Comparison of ENCODE assay signal across 18 cellular contexts in the genomic region with DNA sequence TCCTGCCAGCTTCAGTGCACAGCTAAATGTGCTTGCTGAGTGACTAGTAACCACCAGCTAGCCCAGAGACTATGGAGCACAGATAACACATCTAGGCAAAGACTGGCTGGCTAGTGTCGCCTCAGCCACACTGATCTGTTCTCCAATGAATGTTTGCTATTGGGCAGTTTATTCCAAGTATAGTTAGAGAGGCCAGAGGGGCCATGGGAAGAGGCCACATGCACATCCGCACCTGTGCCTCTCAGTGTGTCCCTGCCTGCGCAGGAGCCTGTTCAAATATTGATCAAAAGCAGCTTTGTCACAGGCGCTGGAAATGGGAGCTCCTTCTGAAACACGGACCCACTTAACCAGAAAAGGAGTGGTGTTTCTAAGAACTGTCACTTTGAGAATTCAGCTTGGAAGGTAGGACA. TPM values are rescaled to one million over a fixed set of nuclear protein-coding genes. Genes with fewer than 3 reads are reported as not detected.
A peak's percentile ranks its signal among the peaks of the same experiment; 100 is the strongest.
DNase-seq lines count a peak whose midpoint lies in the region; ATAC-seq and TF ChIP-seq lines count a peak whose summit lies in the region.
"Had no signal": no experiment of that assay in that cellular context is flagged by ENCODE, and none has a peak within 500 bp of the region (broad histone marks: within the 10 kb centered on the region; RNA-seq: fewer than 3 reads in every experiment).

No MANE protein-coding gene starts in this region.

- intact Hi-C loops in CD4-positive, alpha-beta T cell (cut with DNase I, micrococcal nuclease): loop anchor here in 1 of 2 experiments (10.0 kb wide), 1 partner anchor 87 kb away; no protein-coding TSS in a partner anchor

- TF ChIP-seq CTCF in CD4-positive, alpha-beta T cell (IDR thresholded peaks at IDR 0.05): no peak
- TF ChIP-seq CTCF in hepatocyte (IDR thresholded peaks at IDR 0.05; ENCODE audit: poor library complexity): no peak

- no peaks in the 10 kb centered on the region for H3K9me2 ChIP-seq in hepatocyte (replicated peaks; ENCODE audit: insufficient read depth)

- 74% methylated on average over 5 of the region's 5 CpGs for WGBS in hepatocyte (ENCODE audit: low lambda C conversion rate, missing lambda C conversion rate)

- CTCF ChIA-PET in CD4-positive, alpha-beta T cell (lab: Charles Lee): interaction anchor here (2.0 kb wide), 1 partner anchor 183 kb away, joined by 6 read pairs; no protein-coding TSS in a partner anchor

- no peak overlapping the region for H3K27ac ChIP-seq in CD4-positive, alpha-beta T cell (ENCODE audit: low read depth, low read length)
- H3K27ac ChIP-seq in hepatocyte: peak overlapping the region; percentile 37
- H3K27ac ChIP-seq: prostate gland, spleen, tibial nerve had no signal

- no peaks in the 10 kb centered on the region for H3K9me3 ChIP-seq in CD4-positive, alpha-beta T cell (ENCODE audit: control insufficient read depth, low read length)
- no peaks in the 10 kb centered on the region for H3K9me3 ChIP-seq in hepatocyte (ENCODE audit: low read depth)
- H3K9me3 ChIP-seq: prostate gland, spleen, tibial nerve had no signal

- no peak for DNase-seq in CD4-positive, alpha-beta T cell
- peak; percentile 28 for DNase-seq in DMS153 treated with DMSO at 0.1 percent for 48 hours (lab: John Stamatoyannopoulos, UW; ENCODE audit: unreplicated experiment)
- DNase-seq in NCI-H774 (lab: John Stamatoyannopoulos, UW): peak; percentile 73
- DNase-seq in hepatocyte (ENCODE audit: low spot score): no peak
- no peak for DNase-seq in AG08396 (ENCODE audit: low spot score)
- no peak for DNase-seq in SKM-1 treated with dmso at 0.1 percent for 144 hours (lab: John Stamatoyannopoulos, UW; ENCODE audit: unreplicated experiment)
- DNase-seq in dedifferentiated amniotic fluid mesenchymal stem cell (ENCODE audit: extremely low spot score): no peak
- DNase-seq: activated effector memory CD4-positive, alpha-beta T cell treated with anti-CD3 and anti-CD28 coated beads, Interleukin-2, amount 50 U/mL, for 16 hours; DMS79 treated with DMSO at 0.1 percent for 48 hours; naive B cell; NCI-H1048; spleen; stimulated activated naive B cell treated with anti-CD40 and anti-IgM and Interleukin-4, amounts not matched to agents 10 μg/mL and 1 μg/mL and 100 μg/mL, for 72 hours had no signal

- H3K79me2 ChIP-seq in hepatocyte: no peaks in the 10 kb centered on the region

- H3K9me3 Mint-ChIP-seq in CD4-positive, alpha-beta T cell: no peaks in the 10 kb centered on the region
- H3K9me3 Mint-ChIP-seq: naive B cell; stimulated activated naive B cell treated with anti-CD40 and anti-IgM and Interleukin-4, amounts not matched to agents 10 μg/mL and 1 μg/mL and 100 μg/mL, for 72 hours had no signal

- no peaks in the 10 kb centered on the region for H3K27me3 Mint-ChIP-seq in CD4-positive, alpha-beta T cell
- H3K27me3 Mint-ChIP-seq: B cell had no signal

- H4K20me1 ChIP-seq in hepatocyte (ENCODE audit: insufficient read depth, poor library complexity, severe bottlenecking): no peaks in the 10 kb centered on the region

- H3K4me3 Mint-ChIP-seq in CD4-positive, alpha-beta T cell: peak overlapping the region; percentile 30
- H3K4me3 Mint-ChIP-seq: B cell; naive B cell; stimulated activated naive B cell treated with anti-CD40 and anti-IgM and Interleukin-4, amounts not matched to agents 10 μg/mL and 1 μg/mL and 100 μg/mL, for 72 hours had no signal

- peaks cover 31% of the 10 kb centered on the region for H3K4me1 ChIP-seq in hepatocyte (ENCODE audit: insufficient read depth)
- H3K4me1 ChIP-seq: tibial nerve had no signal

- no peak for ATAC-seq in CD4-positive, alpha-beta T cell (ENCODE audit: poor library complexity)
- ATAC-seq in GM18861 (IDR thresholded peaks at IDR 0.05; ENCODE audit: unreplicated experiment): no peak
- ATAC-seq: stimulated activated naive B cell treated with anti-CD40 and anti-IgM and Interleukin-4, amounts not matched to agents 10 μg/mL and 1 μg/mL and 100 μg/mL, for 72 hours had no signal

- no peak overlapping the region for H2AFZ ChIP-seq in hepatocyte

- H3K27ac Mint-ChIP-seq in CD4-positive, alpha-beta T cell: peak overlapping the region; percentile 91
- H3K27ac Mint-ChIP-seq: B cell; stimulated activated naive B cell treated with anti-CD40 and anti-IgM and Interleukin-4, amounts not matched to agents 10 μg/mL and 1 μg/mL and 100 μg/mL, for 72 hours had no signal

- POLR2A ChIA-PET in CD4-positive, alpha-beta T cell (lab: Charles Lee): interaction anchor here (0.6 to 6.1 kb wide), 7 partner anchors 13 to 97 kb away, joined by 3 to 35 read pairs (median 4); partner anchors contain the start of gene ATP1A1

- no peaks in the 10 kb centered on the region for H3K36me3 Mint-ChIP-seq in CD4-positive, alpha-beta T cell (ENCODE audit: low read depth)
- H3K36me3 Mint-ChIP-seq: naive B cell; stimulated activated naive B cell treated with anti-CD40 and anti-IgM and Interleukin-4, amounts not matched to agents 10 μg/mL and 1 μg/mL and 100 μg/mL, for 72 hours had no signal

- peaks cover 82% of the 10 kb centered on the region for H3K4me1 Mint-ChIP-seq in CD4-positive, alpha-beta T cell (ENCODE audit: low read depth)

- no peaks in the 10 kb centered on the region for H3K27me3 ChIP-seq in CD4-positive, alpha-beta T cell (ENCODE audit: control insufficient read depth, insufficient read depth, low read length)
- H3K27me3 ChIP-seq in hepatocyte: no peaks in the 10 kb centered on the region
- H3K27me3 ChIP-seq: spleen, tibial nerve had no signal

- peak overlapping the region; percentile 25 for H3K4me2 ChIP-seq in hepatocyte

- no peaks in the 10 kb centered on the region for H3K36me3 ChIP-seq in hepatocyte (replicated peaks; ENCODE audit: insufficient read depth, low read depth)
- H3K36me3 ChIP-seq: prostate gland, spleen, tibial nerve had no signal

- H3K4me3 ChIP-seq in hepatocyte: no peak overlapping the region
- H3K4me3 ChIP-seq: lung, prostate gland, spleen, tibial nerve had no signal

RNA-seq across cellular contexts. Expression of gene ATP1A1, which starts 51.3 kb away (rescaled TPM):
- 100 to 1,000 TPM; 251 to 262 TPM for total RNA-seq in CD4-positive, alpha-beta T cell
- 559 and 564 TPM in 2 replicates for total RNA-seq in hepatocyte
- polyA plus RNA-seq in hepatocyte: 412 and 415 TPM in 2 replicates

Comparison
In these comparisons a context has a peak if more than half of its experiments do, and no peak if none do; other contexts are left out.
1. DNase-seq: peak in DMS153 treated with DMSO at 0.1 percent for 48 hours (single experiment) and NCI-H774 (single experiment); none in CD4-positive, alpha-beta T cell (0 of 10), hepatocyte (single experiment), AG08396 (single experiment), SKM-1 treated with dmso at 0.1 percent for 144 hours (single experiment) and dedifferentiated amniotic fluid mesenchymal stem cell (single experiment).